In the genomic region with DNA sequence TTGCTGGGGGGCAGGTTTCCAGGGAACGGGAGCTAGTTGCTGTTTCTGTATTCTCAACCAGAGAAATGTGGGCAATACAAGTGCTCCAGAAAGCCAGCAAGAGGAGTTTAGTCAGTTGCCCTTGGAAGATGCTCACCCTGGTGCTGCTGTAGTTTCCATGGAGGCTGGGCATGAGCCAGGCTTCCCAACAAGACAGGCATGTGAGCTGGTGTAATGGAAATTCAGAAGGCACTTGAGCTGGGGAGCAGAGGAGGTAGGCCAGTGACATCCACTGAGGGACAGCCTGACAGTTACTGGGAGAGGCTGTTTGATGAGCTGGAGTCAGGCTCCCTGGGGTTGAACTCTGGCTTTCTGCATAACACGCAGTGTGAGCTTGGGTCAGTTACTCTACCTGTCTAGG, we compare ENCODE assay signal across 19 cellular contexts. TPM values are rescaled to one million over a fixed set of nuclear protein-coding genes. Genes with fewer than 3 reads are reported as not detected.
DNase-seq lines count a peak whose midpoint lies in the region; ATAC-seq and TF ChIP-seq lines count a peak whose summit lies in the region.
"Had no signal": no experiment of that assay in that cellular context is flagged by ENCODE, and none has a peak within 500 bp of the region (broad histone marks: within the 10 kb centered on the region; RNA-seq: fewer than 3 reads in every experiment).

No MANE protein-coding gene starts in this region.

- H3K27me3 Mint-ChIP-seq in activated CD4-positive, alpha-beta T cell treated with anti-CD3 and anti-CD28 coated beads, Interleukin-2, amount 10 ng/mL, durations not matched to agents 7 days and 5 days = no peaks in the 10 kb centered on the region
- H3K27me3 Mint-ChIP-seq in CD14-positive monocyte (ENCODE audit: low read depth in 3 of 3) = peaks cover 0 to 2% (median 0%) of the 10 kb centered on the region in 3 donors
- H3K27me3 Mint-ChIP-seq in WTC11 (ENCODE audit: low read depth) = no peaks in the 10 kb centered on the region
- no peaks in the 10 kb centered on the region for H3K27me3 Mint-ChIP-seq in naive thymus-derived CD4-positive, alpha-beta T cell

- intact Hi-C loops in CD14-positive monocyte (cut with micrococcal nuclease) = no loop called here
- intact Hi-C loops in naive thymus-derived CD4-positive, alpha-beta T cell (cut with micrococcal nuclease) = loop anchor here in 1 of 2 donors (5.0 to 10.0 kb wide), 3 partner anchors 806 to 1607 kb away; partner anchors contain the start of genes CCT7, DGUOK, MRPL19 and PRADC1

- H3K36me3 Mint-ChIP-seq in activated CD4-positive, alpha-beta T cell treated with anti-CD3 and anti-CD28 coated beads, Interleukin-2, amount 10 ng/mL, durations not matched to agents 7 days and 5 days (ENCODE audit: low read depth) = peaks cover 27% of the 10 kb centered on the region
- peaks cover 50 to 58% of the 10 kb centered on the region in 2 donors for H3K36me3 Mint-ChIP-seq in CD14-positive monocyte
- peaks cover 10% of the 10 kb centered on the region for H3K36me3 Mint-ChIP-seq in WTC11
- peaks cover 0 to 18% (median 3%) of the 10 kb centered on the region in 5 donors for H3K36me3 Mint-ChIP-seq in naive thymus-derived CD4-positive, alpha-beta T cell

- H3K27me3 ChIP-seq in naive thymus-derived CD4-positive, alpha-beta T cell (ENCODE audit: control insufficient read depth in 2 of 2, insufficient read depth in 2 of 2, low read length in 2 of 2) = no peaks in the 10 kb centered on the region

- H3K4me1 Mint-ChIP-seq in activated CD4-positive, alpha-beta T cell treated with anti-CD3 and anti-CD28 coated beads, Interleukin-2, amount 10 ng/mL, durations not matched to agents 7 days and 5 days = peaks cover 90% of the 10 kb centered on the region
- H3K4me1 Mint-ChIP-seq in CD14-positive monocyte (peaks cover 95% of the 10 kb centered on the region), WTC11 (peaks cover 86% of the 10 kb centered on the region)
- H3K4me1 Mint-ChIP-seq in naive thymus-derived CD4-positive, alpha-beta T cell = peaks cover 64 to 97% (median 93%) of the 10 kb centered on the region in 7 donors

- H3K4me1 ChIP-seq in naive thymus-derived CD4-positive, alpha-beta T cell (ENCODE audit: control insufficient read depth in 2 of 2, insufficient read depth in 2 of 2, low read length in 2 of 2) = peaks cover 16 to 79% of the 10 kb centered on the region in 2 donors

- no peak overlapping the region for H3K27ac ChIP-seq in naive thymus-derived CD4-positive, alpha-beta T cell (ENCODE audit: low read depth, low read length)
- H3K27ac ChIP-seq: HL-60 had no signal

- ATAC-seq in WTC11 (no peak), GM18873 (IDR thresholded peaks at IDR 0.05; ENCODE audit: low FRiP score, unreplicated experiment) (no peak)
- no peak for ATAC-seq in naive thymus-derived CD4-positive, alpha-beta T cell
- ATAC-seq: K562 had no signal

- H3K27ac Mint-ChIP-seq in activated CD4-positive, alpha-beta T cell treated with anti-CD3 and anti-CD28 coated beads, Interleukin-2, amount 10 ng/mL, durations not matched to agents 7 days and 5 days = peak overlapping the region; percentile 93
- H3K27ac Mint-ChIP-seq in CD14-positive monocyte (peak overlapping the region; percentile 15 to 82 (median 64)), WTC11 (peak overlapping the region; percentile 65; the same call in 1 of the 2 replicates)
- H3K27ac Mint-ChIP-seq in naive thymus-derived CD4-positive, alpha-beta T cell = peak overlapping the region; percentile 79 to 99 (median 91)

- no peaks in the 10 kb centered on the region for H3K36me3 ChIP-seq in naive thymus-derived CD4-positive, alpha-beta T cell (ENCODE audit: control insufficient read depth in 2 of 3, insufficient read depth in 3 of 3, low read length in 3 of 3)

- TF ChIP-seq CTCF in CD14-positive monocyte (IDR thresholded peaks at IDR 0.05) (no peak), WTC11 (IDR thresholded peaks at IDR 0.05) (no peak)

- H3K4me3 ChIP-seq in naive thymus-derived CD4-positive, alpha-beta T cell (ENCODE audit: low read length) = no peak overlapping the region
- H3K4me3 ChIP-seq: K562, skin epidermis had no signal

- no peak overlapping the region for H3K4me3 Mint-ChIP-seq in activated CD4-positive, alpha-beta T cell treated with anti-CD3 and anti-CD28 coated beads, Interleukin-2, amount 10 ng/mL, durations not matched to agents 7 days and 5 days
- H3K4me3 Mint-ChIP-seq in CD14-positive monocyte (no peak overlapping the region), WTC11 (no peak overlapping the region)
- peak overlapping the region; percentile 17 to 82 (median 64) for H3K4me3 Mint-ChIP-seq in naive thymus-derived CD4-positive, alpha-beta T cell
- H3K4me3 Mint-ChIP-seq: central memory CD8-positive, alpha-beta T cell had no signal

- H3K9me3 Mint-ChIP-seq in activated CD4-positive, alpha-beta T cell treated with anti-CD3 and anti-CD28 coated beads, Interleukin-2, amount 10 ng/mL, durations not matched to agents 7 days and 5 days = peaks cover 3% of the 10 kb centered on the region
- H3K9me3 Mint-ChIP-seq in CD14-positive monocyte (peaks cover 0 to 4% (median 0%) of the 10 kb centered on the region in 7 donors), WTC11 (no peaks in the 10 kb centered on the region)
- no peaks in the 10 kb centered on the region for H3K9me3 Mint-ChIP-seq in naive thymus-derived CD4-positive, alpha-beta T cell
- H3K9me3 Mint-ChIP-seq: central memory CD8-positive, alpha-beta T cell had no signal

- DNase-seq in activated CD4-positive, alpha-beta T cell treated with anti-CD3 and anti-CD28 coated beads, Interleukin-2, amount 10 ng/mL, durations not matched to agents 7 days and 5 days = no peak
- DNase-seq in activated CD4-positive, alpha-beta T cell treated with anti-CD3 and anti-CD28 coated beads for 4 hours = no peak
- DNase-seq in CD14-positive monocyte (ENCODE audit: low spot score) = no peak
- no peak for DNase-seq in WTC11 (ENCODE audit: low spot score)
- no peak for DNase-seq in naive thymus-derived CD4-positive, alpha-beta T cell
- DNase-seq in NCI-H82 treated with DMSO at 0.1 percent for 48 hours (lab: John Stamatoyannopoulos, UW; ENCODE audit: unreplicated experiment) = no peak
- DNase-seq in SKM-1 (lab: John Stamatoyannopoulos, UW; ENCODE audit: unreplicated experiment) = no peak
- DNase-seq: activated CD4-positive, CD25-positive, alpha-beta regulatory T cell; effector memory CD4-positive, alpha-beta T cell; kidney glomerular epithelial cell; midbrain; NCI-H1048; stimulated activated CD4-positive, alpha-beta T cell treated with anti-CD3 and anti-CD28 coated beads, Interleukin-4, amount 100 ng/mL, for 4 hours; SW 1271 had no signal

- POLR2A ChIA-PET in activated CD4-positive, alpha-beta T cell treated with anti-CD3 and anti-CD28 coated beads, Interleukin-2, amount 10 ng/mL, durations not matched to agents 7 days and 5 days (lab: Charles Lee) = no interaction called here
- POLR2A ChIA-PET in WTC11 (lab: Charles Lee) = interaction anchor here (1.3 kb wide), 1 partner anchor 21 kb away, joined by 4 read pairs; no protein-coding TSS in a partner anchor
- POLR2A ChIA-PET in naive thymus-derived CD4-positive, alpha-beta T cell (lab: Charles Lee) = interaction anchor here (8.8 kb wide), 1 partner anchor 8 kb away, joined by 107 read pairs; no protein-coding TSS in a partner anchor

- H3K9me3 ChIP-seq in naive thymus-derived CD4-positive, alpha-beta T cell (ENCODE audit: control insufficient read depth in 2 of 3, low read length in 3 of 3) = no peaks in the 10 kb centered on the region

- CTCF ChIA-PET in activated CD4-positive, alpha-beta T cell treated with anti-CD3 and anti-CD28 coated beads, Interleukin-2, amount 10 ng/mL, durations not matched to agents 7 days and 5 days (lab: Charles Lee) = interaction anchor here (1.0 kb wide), 1 partner anchor 28 kb away, joined by 4 read pairs; no protein-coding TSS in a partner anchor
- CTCF ChIA-PET in WTC11 (lab: Charles Lee) = interaction anchor here (0.6 to 1.1 kb wide), 3 partner anchors 34 to 315 kb away, joined by 3 to 5 read pairs (median 4); no protein-coding TSS in a partner anchor
- CTCF ChIA-PET in naive thymus-derived CD4-positive, alpha-beta T cell (lab: Charles Lee) = interaction anchor here (1.0 kb wide), 1 partner anchor 35 kb away, joined by 3 read pairs; no protein-coding TSS in a partner anchor

TF ChIP-seq in WTC11, 78 proteins besides CTCF, POLR2A, EP300 and RAD21 (continues in another document):
- TF ChIP-seq ETV6 (CRISPR knock-in tag; IDR thresholded peaks at IDR 0.05) (no peak), ZBTB43 (CRISPR knock-in tag; IDR thresholded peaks at IDR 0.05) (no peak), HMGXB4 (CRISPR knock-in tag; IDR thresholded peaks at IDR 0.05) (no peak), SOX15 (CRISPR knock-in tag; IDR thresholded peaks at IDR 0.05) (no peak)

RNA-seq across cellular contexts. Expression of gene HK2, which starts 7.7 kb away (rescaled TPM):
- total RNA-seq in activated CD4-positive, alpha-beta T cell treated with anti-CD3 and anti-CD28 coated beads, Interleukin-2, amount 10 ng/mL, durations not matched to agents 7 days and 5 days = 10 to 100 TPM; 27.8 to 29.6 TPM
- 10 to 100 TPM; 20.3 to 29.8 TPM for polyA plus RNA-seq in CD14-positive monocyte
- total RNA-seq in WTC11 (2021) = 61.6 to 74.5 TPM (median 73.9 TPM) in 3 replicates
- 10 to 100 TPM; 11.1 to 74.6 (median 17.7) TPM for total RNA-seq in naive thymus-derived CD4-positive, alpha-beta T cell
- 1 to 10 TPM; 3.6 to 6.3 TPM for polyA plus RNA-seq in naive thymus-derived CD4-positive, alpha-beta T cell

Comparison
In these comparisons a context has a peak if more than half of its experiments do, and no peak if none do; other contexts are left out.
1. H3K4me3 Mint-ChIP-seq: peak in naive thymus-derived CD4-positive, alpha-beta T cell (10 of 10); none in activated CD4-positive, alpha-beta T cell treated with anti-CD3 and anti-CD28 coated beads, Interleukin-2, amount 10 ng/mL, durations not matched to agents 7 days and 5 days (single experiment), CD14-positive monocyte (0 of 2) and WTC11 (single experiment).
2. Peak in every context shown above with its lines, with median percentiles within 50 percentile points of each other: H3K27ac Mint-ChIP-seq.